Comparison of ENCODE assay signal across 20 cellular contexts in the genomic region with DNA sequence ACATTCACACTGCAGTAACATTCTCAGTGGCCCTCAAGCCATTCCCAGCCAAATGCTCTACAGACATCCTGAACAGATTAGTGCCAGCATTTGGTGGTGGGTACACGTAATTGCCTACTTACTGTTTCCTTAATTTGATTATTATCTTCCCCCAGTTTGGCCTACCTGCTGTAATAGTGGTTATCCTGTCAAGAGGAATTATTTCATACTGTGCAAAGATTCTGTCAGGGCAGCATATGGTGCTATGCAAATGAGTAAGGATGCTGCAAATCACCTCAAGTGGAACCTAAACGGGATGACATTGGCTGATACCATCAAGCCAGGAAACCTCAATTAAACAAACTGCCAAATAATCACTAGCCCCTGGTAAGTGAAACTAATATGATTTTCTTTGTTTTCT.
"Had no signal": no experiment of that assay in that cellular context is flagged by ENCODE, and none has a peak within 500 bp of the region (broad histone marks: within the 10 kb centered on the region; RNA-seq: fewer than 3 reads in every experiment).

No MANE protein-coding gene starts in this region.

- H3K36me3 ChIP-seq: neutrophil, sigmoid colon, upper lobe of left lung had no signal

- ATAC-seq: activated CD8-positive, alpha-beta T cell treated with anti-CD3 and anti-CD28 coated beads for 36 hours; activated naive CD8-positive, alpha-beta T cell treated with anti-CD3 and anti-CD28 coated beads, Interleukin-2, amount 50 U/mL, for 24 hours; natural killer cell treated with Interleukin-12 subunit alpha and Interleukin-12 subunit beta and Interleukin-15 and Interleukin-18, amount 100 ng/mL, for 72 hours; stimulated activated memory B cell treated with anti-CD40 and anti-IgM and Interleukin-4, amounts not matched to agents 10 μg/mL and 1 μg/mL and 100 μg/mL, for 72 hours had no signal

- H3K9me3 ChIP-seq: neutrophil, sigmoid colon, testis, upper lobe of left lung had no signal

- H3K27me3 ChIP-seq: neutrophil, sigmoid colon, testis, upper lobe of left lung had no signal

- DNase-seq: activated CD4-positive, alpha-beta T cell treated with anti-CD3 and anti-CD28 coated beads for 48 hours; activated CD4-positive, CD25-positive, alpha-beta regulatory T cell; activated CD8-positive, alpha-beta T cell treated with anti-CD3 and anti-CD28 coated beads for 36 hours; activated naive CD4-positive, alpha-beta T cell treated with anti-CD3 and anti-CD28 coated beads, Interleukin-2, amount 10 ng/mL, durations not matched to agents 7 days and 5 days; activated naive CD8-positive, alpha-beta T cell treated with anti-CD3 and anti-CD28 coated beads, Interleukin-2, amount 50 U/mL, for 24 hours; activated T-cell treated with anti-CD3 and anti-CD28 coated beads, Interleukin-2, amount 50 U/mL, for 24 hours; anterior cingulate cortex; central memory CD4-positive, alpha-beta T cell; hypothalamus; islet precursor cell; sigmoid colon; stimulated activated CD4-positive, alpha-beta T cell treated with anti-CD3 and anti-CD28 coated beads, Interleukin-4, amount 100 ng/mL, for 4 hours; T-helper 9 cell; testis; upper lobe of left lung had no signal

- H3K4me3 ChIP-seq: coronary artery, lung, sigmoid colon, testis, upper lobe of left lung had no signal
